Comparison of ENCODE assay signal across 10 cellular contexts in genomic region chr3:71392277-71392676, GRCh38.
DNase-seq lines count a peak whose midpoint lies in the region; ATAC-seq and TF ChIP-seq lines count a peak whose summit lies in the region.
"Had no signal": no experiment of that assay in that cellular context is flagged by ENCODE, and none has a peak within 500 bp of the region (broad histone marks: within the 10 kb centered on the region; RNA-seq: fewer than 3 reads in every experiment).

No MANE protein-coding gene starts in this region.

- H3K4me3 Mint-ChIP-seq in nephron progenitor cell = no peak overlapping the region

- DNase-seq in germinal center (ENCODE audit: low spot score) = peak; percentile 67
- no peak for DNase-seq in ecto neural progenitor cell (ENCODE audit: low spot score)
- DNase-seq in putamen (ENCODE audit: low spot score) = no peak
- DNase-seq in activated CD8-positive, alpha-beta memory T cell treated with anti-CD3 and anti-CD28 coated beads, Interleukin-2, amount 50 U/mL, for 4 hours = no peak
- no peak for DNase-seq in nephron progenitor cell
- DNase-seq: transverse colon had no signal

- H3K27ac Mint-ChIP-seq in nephron progenitor cell = no peak overlapping the region

- peaks cover 3% of the 10 kb centered on the region for H3K27me3 Mint-ChIP-seq in nephron progenitor cell (ENCODE audit: low read depth, poor library complexity)

- TF ChIP-seq CTCF in nephron progenitor cell (IDR thresholded peaks at IDR 0.05) = no peak

- peaks cover 54% of the 10 kb centered on the region for H3K4me1 Mint-ChIP-seq in nephron progenitor cell

- H3K36me3 Mint-ChIP-seq in nephron progenitor cell (ENCODE audit: low read depth) = peaks cover 8% of the 10 kb centered on the region

- peaks cover 8% of the 10 kb centered on the region for H3K9me3 Mint-ChIP-seq in nephron progenitor cell

- ATAC-seq in GM18861 (IDR thresholded peaks at IDR 0.05; ENCODE audit: unreplicated experiment) (peak; percentile 71), GM21737 (IDR thresholded peaks at IDR 0.05; ENCODE audit: unreplicated experiment) (peak; percentile 67), HG03575 (IDR thresholded peaks at IDR 0.05; ENCODE audit: extremely low read depth, insufficient number of reproducible peaks, low FRiP score, unreplicated experiment) (peak; percentile 49)
- ATAC-seq: Panc1 had no signal
